In the genomic region with DNA sequence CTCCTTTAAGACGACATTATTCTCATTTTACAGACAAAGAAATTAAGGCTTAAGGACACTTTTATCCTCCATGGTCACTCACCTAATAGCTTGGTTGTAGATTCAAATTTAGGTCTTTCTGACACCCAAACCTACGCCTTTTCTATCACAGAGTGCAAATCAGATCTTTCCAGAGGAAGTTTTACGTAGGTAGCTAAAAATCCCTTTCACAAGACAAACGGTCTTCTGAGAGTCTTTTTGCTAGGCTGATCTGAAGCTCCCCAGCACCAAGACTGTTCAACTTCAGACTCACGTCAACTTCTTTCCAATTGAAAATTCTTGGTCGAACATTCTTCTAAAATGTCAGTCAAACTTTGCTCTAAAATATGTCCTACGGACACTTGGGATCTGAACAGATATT, we compare ENCODE assay signal across 16 cellular contexts. TPM values are rescaled to one million over a fixed set of nuclear protein-coding genes. Genes with fewer than 3 reads are reported as not detected.
DNase-seq lines count a peak whose midpoint lies in the region; ATAC-seq and TF ChIP-seq lines count a peak whose summit lies in the region.
"Had no signal": no experiment of that assay in that cellular context is flagged by ENCODE, and none has a peak within 500 bp of the region (broad histone marks: within the 10 kb centered on the region; RNA-seq: fewer than 3 reads in every experiment).

No MANE protein-coding gene starts in this region.

- POLR2A ChIA-PET in WTC11 (lab: Charles Lee) (interaction anchor here (0.5 kb wide), 1 partner anchor 521 kb away, joined by 5 read pairs; no protein-coding TSS in a partner anchor), GM10248 (lab: Yijun Ruan, JAX) (no interaction called here)

- peak overlapping the region; percentile 79 for H3K4me3 Mint-ChIP-seq in activated naive CD8-positive, alpha-beta T cell
- no peak overlapping the region for H3K4me3 Mint-ChIP-seq in activated naive CD8-positive, alpha-beta T cell treated with anti-CD3 and anti-CD28 coated beads for 36 hours
- no peak overlapping the region for H3K4me3 Mint-ChIP-seq in WTC11
- H3K4me3 Mint-ChIP-seq in stimulated activated naive B cell treated with anti-CD40 and anti-IgM and Interleukin-4, amounts not matched to agents 10 μg/mL and 1 μg/mL and 100 μg/mL, for 72 hours = peak overlapping the region in 1 of 2 donors; percentile 79

- DNase-seq in activated naive CD8-positive, alpha-beta T cell treated with anti-CD3 and anti-CD28 coated beads for 36 hours = no peak
- DNase-seq in WTC11 (ENCODE audit: low spot score) = no peak
- no peak for DNase-seq in stimulated activated naive B cell treated with anti-CD40 and anti-IgM and Interleukin-4, amounts not matched to agents 10 μg/mL and 1 μg/mL and 100 μg/mL, for 72 hours
- DNase-seq in NCI-H510A treated with DMSO at 0.1 percent for 48 hours (lab: John Stamatoyannopoulos, UW) = no peak
- DNase-seq in GM10248 (ENCODE audit: extremely low spot score) = no peak
- DNase-seq: cortex of kidney; DMS79 treated with DMSO at 0.1 percent for 48 hours; mesendoderm; NCI-H2171 treated with DMSO at 0.1 percent for 48 hours; pancreas; stimulated activated CD4-positive, alpha-beta T cell treated with anti-CD3 and anti-CD28 coated beads, Interleukin-12 subunit alpha, Interleukin-12 subunit beta, amount 100 ng/mL, for 4 hours; uterus had no signal

- H3K27me3 Mint-ChIP-seq in activated naive CD8-positive, alpha-beta T cell = no peaks in the 10 kb centered on the region
- no peaks in the 10 kb centered on the region for H3K27me3 Mint-ChIP-seq in activated naive CD8-positive, alpha-beta T cell treated with anti-CD3 and anti-CD28 coated beads for 36 hours
- no peaks in the 10 kb centered on the region for H3K27me3 Mint-ChIP-seq in WTC11 (ENCODE audit: low read depth)
- no peaks in the 10 kb centered on the region for H3K27me3 Mint-ChIP-seq in stimulated activated naive B cell treated with anti-CD40 and anti-IgM and Interleukin-4, amounts not matched to agents 10 μg/mL and 1 μg/mL and 100 μg/mL, for 72 hours
- H3K27me3 Mint-ChIP-seq: T-cell had no signal

- H3K9me3 Mint-ChIP-seq in activated naive CD8-positive, alpha-beta T cell (ENCODE audit: low read depth) = no peaks in the 10 kb centered on the region
- H3K9me3 Mint-ChIP-seq in activated naive CD8-positive, alpha-beta T cell treated with anti-CD3 and anti-CD28 coated beads for 36 hours = peaks cover 2% of the 10 kb centered on the region
- peaks cover 4% of the 10 kb centered on the region; the same call in 1 of the 2 replicates for H3K9me3 Mint-ChIP-seq in WTC11
- peaks cover 0 to 4% of the 10 kb centered on the region in 2 donors for H3K9me3 Mint-ChIP-seq in stimulated activated naive B cell treated with anti-CD40 and anti-IgM and Interleukin-4, amounts not matched to agents 10 μg/mL and 1 μg/mL and 100 μg/mL, for 72 hours
- H3K9me3 Mint-ChIP-seq: T-cell had no signal

- peaks cover 22% of the 10 kb centered on the region for H3K36me3 Mint-ChIP-seq in activated naive CD8-positive, alpha-beta T cell
- peaks cover 25% of the 10 kb centered on the region for H3K36me3 Mint-ChIP-seq in activated naive CD8-positive, alpha-beta T cell treated with anti-CD3 and anti-CD28 coated beads for 36 hours
- H3K36me3 Mint-ChIP-seq in WTC11 = peaks cover 12% of the 10 kb centered on the region
- peaks cover 19 to 36% of the 10 kb centered on the region in 2 donors for H3K36me3 Mint-ChIP-seq in stimulated activated naive B cell treated with anti-CD40 and anti-IgM and Interleukin-4, amounts not matched to agents 10 μg/mL and 1 μg/mL and 100 μg/mL, for 72 hours

- TF ChIP-seq CTCF in WTC11 (IDR thresholded peaks at IDR 0.05) (no peak), GM10248 (IDR thresholded peaks at IDR 0.05; ENCODE audit: control extremely low read depth, extremely low read depth, low read depth, missing control alignments) (no peak)

- ATAC-seq in HG02678 (IDR thresholded peaks at IDR 0.05; ENCODE audit: unreplicated experiment) (peak; percentile 4), WTC11 (no peak), HG03432 (IDR thresholded peaks at IDR 0.05; ENCODE audit: unreplicated experiment) (no peak)
- ATAC-seq in stimulated activated naive B cell treated with anti-CD40 and anti-IgM and Interleukin-4, amounts not matched to agents 10 μg/mL and 1 μg/mL and 100 μg/mL, for 72 hours (replicated peaks) = no peak
- ATAC-seq: pancreas had no signal

- H3K4me1 Mint-ChIP-seq in activated naive CD8-positive, alpha-beta T cell (ENCODE audit: low read depth) = peaks cover 10% of the 10 kb centered on the region
- no peaks in the 10 kb centered on the region for H3K4me1 Mint-ChIP-seq in activated naive CD8-positive, alpha-beta T cell treated with anti-CD3 and anti-CD28 coated beads for 36 hours
- peaks cover 28% of the 10 kb centered on the region for H3K4me1 Mint-ChIP-seq in WTC11
- peaks cover 7 to 11% of the 10 kb centered on the region in 2 donors for H3K4me1 Mint-ChIP-seq in stimulated activated naive B cell treated with anti-CD40 and anti-IgM and Interleukin-4, amounts not matched to agents 10 μg/mL and 1 μg/mL and 100 μg/mL, for 72 hours

- CTCF ChIA-PET in WTC11 (lab: Charles Lee) = interaction anchor here (1.2 to 2.1 kb wide), 2 partner anchors 11 to 24 kb away, joined by 4 to 6 read pairs; no protein-coding TSS in a partner anchor
- CTCF ChIA-PET in GM10248 (lab: Yijun Ruan, JAX) = interaction anchor here (1.0 to 2.4 kb wide), 6 partner anchors 11 to 296 kb away, joined by 3 to 8 read pairs (median 4); no protein-coding TSS in a partner anchor

- H3K27ac Mint-ChIP-seq in activated naive CD8-positive, alpha-beta T cell = peak overlapping the region; percentile 84
- H3K27ac Mint-ChIP-seq in activated naive CD8-positive, alpha-beta T cell treated with anti-CD3 and anti-CD28 coated beads for 36 hours = no peak overlapping the region
- H3K27ac Mint-ChIP-seq in WTC11 = peak overlapping the region; percentile 87
- peak overlapping the region; percentile 70 for H3K27ac Mint-ChIP-seq in stimulated activated naive B cell treated with anti-CD40 and anti-IgM and Interleukin-4, amounts not matched to agents 10 μg/mL and 1 μg/mL and 100 μg/mL, for 72 hours

TF ChIP-seq in WTC11, 78 proteins besides CTCF, POLR2A, EP300 and RAD21 (continues in another document):
- TF ChIP-seq FOXJ3 (CRISPR knock-in tag; IDR thresholded peaks at IDR 0.05; ENCODE audit: borderline replicate concordance) = no peak
- no peak for TF ChIP-seq OVOL2 (CRISPR knock-in tag; IDR thresholded peaks at IDR 0.05; ENCODE audit: borderline replicate concordance)
- TF ChIP-seq SP1 (CRISPR knock-in tag; conservative IDR thresholded peaks at IDR 0.05) = no peak
- TF ChIP-seq, protein P1, sequence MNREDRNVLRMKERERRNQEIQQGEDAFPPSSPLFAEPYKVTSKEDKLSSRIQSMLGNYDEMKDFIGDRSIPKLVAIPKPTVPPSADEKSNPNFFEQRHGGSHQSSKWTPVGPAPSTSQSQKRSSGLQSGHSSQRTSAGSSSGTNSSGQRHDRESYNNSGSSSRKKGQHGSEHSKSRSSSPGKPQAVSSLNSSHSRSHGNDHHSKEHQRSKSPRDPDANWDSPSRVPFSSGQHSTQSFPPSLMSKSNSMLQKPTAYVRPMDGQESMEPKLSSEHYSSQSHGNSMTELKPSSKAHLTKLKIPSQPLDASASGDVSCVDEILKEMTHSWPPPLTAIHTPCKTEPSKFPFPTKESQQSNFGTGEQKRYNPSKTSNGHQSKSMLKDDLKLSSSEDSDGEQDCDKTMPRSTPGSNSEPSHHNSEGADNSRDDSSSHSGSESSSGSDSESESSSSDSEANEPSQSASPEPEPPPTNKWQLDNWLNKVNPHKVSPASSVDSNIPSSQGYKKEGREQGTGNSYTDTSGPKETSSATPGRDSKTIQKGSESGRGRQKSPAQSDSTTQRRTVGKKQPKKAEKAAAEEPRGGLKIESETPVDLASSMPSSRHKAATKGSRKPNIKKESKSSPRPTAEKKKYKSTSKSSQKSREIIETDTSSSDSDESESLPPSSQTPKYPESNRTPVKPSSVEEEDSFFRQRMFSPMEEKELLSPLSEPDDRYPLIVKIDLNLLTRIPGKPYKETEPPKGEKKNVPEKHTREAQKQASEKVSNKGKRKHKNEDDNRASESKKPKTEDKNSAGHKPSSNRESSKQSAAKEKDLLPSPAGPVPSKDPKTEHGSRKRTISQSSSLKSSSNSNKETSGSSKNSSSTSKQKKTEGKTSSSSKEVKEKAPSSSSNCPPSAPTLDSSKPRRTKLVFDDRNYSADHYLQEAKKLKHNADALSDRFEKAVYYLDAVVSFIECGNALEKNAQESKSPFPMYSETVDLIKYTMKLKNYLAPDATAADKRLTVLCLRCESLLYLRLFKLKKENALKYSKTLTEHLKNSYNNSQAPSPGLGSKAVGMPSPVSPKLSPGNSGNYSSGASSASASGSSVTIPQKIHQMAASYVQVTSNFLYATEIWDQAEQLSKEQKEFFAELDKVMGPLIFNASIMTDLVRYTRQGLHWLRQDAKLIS (CRISPR knock-in tag; IDR thresholded peaks at IDR 0.05; ENCODE audit: borderline replicate concordance) = no peak
- no peak for TF ChIP-seq CREB1 (CRISPR knock-in tag; IDR thresholded peaks at IDR 0.05)
- TF ChIP-seq, protein P2, sequence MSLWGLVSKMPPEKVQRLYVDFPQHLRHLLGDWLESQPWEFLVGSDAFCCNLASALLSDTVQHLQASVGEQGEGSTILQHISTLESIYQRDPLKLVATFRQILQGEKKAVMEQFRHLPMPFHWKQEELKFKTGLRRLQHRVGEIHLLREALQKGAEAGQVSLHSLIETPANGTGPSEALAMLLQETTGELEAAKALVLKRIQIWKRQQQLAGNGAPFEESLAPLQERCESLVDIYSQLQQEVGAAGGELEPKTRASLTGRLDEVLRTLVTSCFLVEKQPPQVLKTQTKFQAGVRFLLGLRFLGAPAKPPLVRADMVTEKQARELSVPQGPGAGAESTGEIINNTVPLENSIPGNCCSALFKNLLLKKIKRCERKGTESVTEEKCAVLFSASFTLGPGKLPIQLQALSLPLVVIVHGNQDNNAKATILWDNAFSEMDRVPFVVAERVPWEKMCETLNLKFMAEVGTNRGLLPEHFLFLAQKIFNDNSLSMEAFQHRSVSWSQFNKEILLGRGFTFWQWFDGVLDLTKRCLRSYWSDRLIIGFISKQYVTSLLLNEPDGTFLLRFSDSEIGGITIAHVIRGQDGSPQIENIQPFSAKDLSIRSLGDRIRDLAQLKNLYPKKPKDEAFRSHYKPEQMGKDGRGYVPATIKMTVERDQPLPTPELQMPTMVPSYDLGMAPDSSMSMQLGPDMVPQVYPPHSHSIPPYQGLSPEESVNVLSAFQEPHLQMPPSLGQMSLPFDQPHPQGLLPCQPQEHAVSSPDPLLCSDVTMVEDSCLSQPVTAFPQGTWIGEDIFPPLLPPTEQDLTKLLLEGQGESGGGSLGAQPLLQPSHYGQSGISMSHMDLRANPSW (CRISPR knock-in tag; conservative IDR thresholded peaks at IDR 0.05; ENCODE audit: low read depth) = no peak

RNA-seq across cellular contexts. Expression of a gene that starts 46.5 kb away (rescaled TPM):
- 10 to 100 TPM; 20.5 to 24.4 TPM for total RNA-seq in activated naive CD8-positive, alpha-beta T cell treated with anti-CD3 and anti-CD28 coated beads for 36 hours
- total RNA-seq in WTC11 (2021) = 15.6 to 18.9 TPM (median 17.9 TPM) in 3 replicates
